ENCODE assay signal across 10 cellular contexts in genomic region chr3:53170325-53171108, GRCh38. TPM values are rescaled to one million over a fixed set of nuclear protein-coding genes. Genes with fewer than 3 reads are reported as not detected.
A peak's percentile ranks its signal among the peaks of the same experiment; 100 is the strongest.
DNase-seq lines count a peak whose midpoint lies in the region; ATAC-seq and TF ChIP-seq lines count a peak whose summit lies in the region.
"Had no signal": no experiment of that assay in that cellular context is flagged by ENCODE, and none has a peak within 500 bp of the region (broad histone marks: within the 10 kb centered on the region; RNA-seq: fewer than 3 reads in every experiment).

No MANE protein-coding gene starts in this region.

- H3K4me1 Mint-ChIP-seq in naive thymus-derived CD8-positive, alpha-beta T cell, result peaks cover 33 to 74% (median 55%) of the 10 kb centered on the region in 4 donors

- H3K4me1 ChIP-seq in HEK293 (ENCODE audit: control insufficient read depth, insufficient read depth, low read length), result no peaks in the 10 kb centered on the region

- ATAC-seq in naive thymus-derived CD8-positive, alpha-beta T cell, result no peak
- no peak for ATAC-seq in HG03469 (IDR thresholded peaks at IDR 0.05; ENCODE audit: unreplicated experiment)
- ATAC-seq in GM18873 (IDR thresholded peaks at IDR 0.05; ENCODE audit: low FRiP score, unreplicated experiment), result no peak

- peaks cover 0 to 7% (median 0%) of the 10 kb centered on the region in 3 donors for H3K36me3 Mint-ChIP-seq in naive thymus-derived CD8-positive, alpha-beta T cell

- H3K27ac Mint-ChIP-seq in naive thymus-derived CD8-positive, alpha-beta T cell, result peak overlapping the region in 6 of 10 donors; percentile 14 to 81 (median 42)

- no peaks in the 10 kb centered on the region for H3K27me3 Mint-ChIP-seq in naive thymus-derived CD8-positive, alpha-beta T cell

- H3K9me3 ChIP-seq in HEK293 (ENCODE audit: control insufficient read depth, insufficient read depth, low read depth, low read length), result no peaks in the 10 kb centered on the region

- H3K4me3 ChIP-seq in GM12875 (ENCODE audit: low read depth, low read length) (peak overlapping the region; percentile 39), HEK293 (ENCODE audit: low read depth, low read length) (no peak overlapping the region)
- H3K4me3 ChIP-seq: SK-N-MC had no signal

- POLR2A ChIA-PET in HEK293 (lab: Yijun Ruan, JAX), result interaction anchor here (0.7 kb wide), 1 partner anchor 31 kb away, joined by 3 read pairs; no protein-coding TSS in a partner anchor
- POLR2A ChIA-PET in naive thymus-derived CD8-positive, alpha-beta T cell (lab: Charles Lee), result interaction anchor here (0.6 to 0.8 kb wide), 2 partner anchors 27 to 128 kb away, joined by 3 to 4 read pairs; no protein-coding TSS in a partner anchor

- H3K27ac ChIP-seq in HEK293 (ENCODE audit: extremely low read depth, low read depth, low read length), result no peak overlapping the region
- H3K27ac ChIP-seq: epithelial cell of prostate, SK-N-MC had no signal

- DNase-seq in UCSD-AML1 (lab: John Stamatoyannopoulos, UW; ENCODE audit: unreplicated experiment) (peak; percentile 71), GM03348 (ENCODE audit: low spot score) (no peak), iPS-NIHi11 (ENCODE audit: low spot score) (no peak)
- DNase-seq in naive thymus-derived CD8-positive, alpha-beta T cell, result no peak

- no peak for TF ChIP-seq CTCF in GM12875 (IDR thresholded peaks at IDR 0.05; ENCODE audit: borderline replicate concordance, insufficient read depth, low read depth, low read length)
- TF ChIP-seq CTCF in HEK293 (tag by site-specific recombination; IDR thresholded peaks at IDR 0.05), result no peak

- CTCF ChIA-PET in HEK293 (lab: Yijun Ruan, JAX), result interaction anchor here (1.7 kb wide), 1 partner anchor 56 kb away, joined by 4 read pairs; no protein-coding TSS in a partner anchor

- peak overlapping the region in 1 of 10 donors; percentile 45 for H3K4me3 Mint-ChIP-seq in naive thymus-derived CD8-positive, alpha-beta T cell

- peaks cover 0 to 14% of the 10 kb centered on the region in 2 experiments; a peak in 2 of 3 replicates for H3K36me3 ChIP-seq in HEK293 (ENCODE audit: control insufficient read depth in 2 of 2, insufficient read depth in 1 of 2, low read length in 2 of 2)

- H3K9me3 Mint-ChIP-seq in naive thymus-derived CD8-positive, alpha-beta T cell, result no peaks in the 10 kb centered on the region

TF ChIP-seq in HEK293, 187 proteins besides CTCF, POLR2A, EP300 and RAD21 (continues in another document):
- TF ChIP-seq EGR2 (tag by site-specific recombination; IDR thresholded peaks at IDR 0.05; ENCODE audit: low read depth), result peak; percentile 43; the same call in 1 of the 2 replicates
- no peak for TF ChIP-seq ZNF274 (IDR thresholded peaks at IDR 0.05; ENCODE audit: low read length)
- no peak for TF ChIP-seq ZNF274 (tag by site-specific recombination; IDR thresholded peaks at IDR 0.05; ENCODE audit: borderline replicate concordance)
- TF ChIP-seq ZBTB17 (tag by site-specific recombination; IDR thresholded peaks at IDR 0.05), result no peak
- TF ChIP-seq ZNF660 (tag by site-specific recombination; IDR thresholded peaks at IDR 0.05), result no peak
- peak; percentile 67 for TF ChIP-seq ZNF335 (tag by site-specific recombination; conservative IDR thresholded peaks at IDR 0.05)
- no peak for TF ChIP-seq ZNF654 (tag by site-specific recombination; IDR thresholded peaks at IDR 0.05; ENCODE audit: low read depth)
- TF ChIP-seq AEBP2 (tag by site-specific recombination; IDR thresholded peaks at IDR 0.05; ENCODE audit: borderline replicate concordance), result no peak
- TF ChIP-seq GLIS2 (tag by site-specific recombination; IDR thresholded peaks at IDR 0.05), result no peak
- peak; percentile 44; the same call in 1 of the 2 replicates for TF ChIP-seq ZFP69B (tag by site-specific recombination; IDR thresholded peaks at IDR 0.05)
- TF ChIP-seq ZNF146 (tag by site-specific recombination; IDR thresholded peaks at IDR 0.05), result no peak
- TF ChIP-seq ZNF248 (tag by site-specific recombination; IDR thresholded peaks at IDR 0.05), result no peak
- no peak for TF ChIP-seq WT1 (tag by site-specific recombination; IDR thresholded peaks at IDR 0.05)
- TF ChIP-seq ZNF843 (tag by site-specific recombination; IDR thresholded peaks at IDR 0.05), result no peak
- TF ChIP-seq ZNF571 (tag by site-specific recombination; IDR thresholded peaks at IDR 0.05), result no peak
- 0 out of 2 replicates have a peak, but pooled peaks have one; percentile 26 for TF ChIP-seq ZNF692 (tag by site-specific recombination; IDR thresholded peaks at IDR 0.05)
- TF ChIP-seq PRDM10 (tag by site-specific recombination; IDR thresholded peaks at IDR 0.05), result no peak
- TF ChIP-seq PATZ1 (tag by site-specific recombination; IDR thresholded peaks at IDR 0.05), result no peak
- no peak for TF ChIP-seq ZNF292 (tag by site-specific recombination; IDR thresholded peaks at IDR 0.05; ENCODE audit: borderline replicate concordance, low read depth)
- no peak for TF ChIP-seq ZNF174 (tag by site-specific recombination; IDR thresholded peaks at IDR 0.05)
- TF ChIP-seq ZNF561 (tag by site-specific recombination; IDR thresholded peaks at IDR 0.05; ENCODE audit: borderline replicate concordance), result no peak
- TF ChIP-seq ZBTB20 (tag by site-specific recombination; IDR thresholded peaks at IDR 0.05), result no peak
- TF ChIP-seq KLF16 (tag by site-specific recombination; IDR thresholded peaks at IDR 0.05), result no peak

RNA-seq across cellular contexts. Expression of gene PRKCD, which starts 9.5 kb away (rescaled TPM):
- total RNA-seq in naive thymus-derived CD8-positive, alpha-beta T cell, result 10 to 100 TPM; 11.0 to 11.8 TPM
- 10 to 100 TPM in 2 of 3 donors, 1 to 10 TPM in 1; 5.5 to 12.2 (median 10.4) TPM for polyA plus RNA-seq in naive thymus-derived CD8-positive, alpha-beta T cell

RNA-seq across cellular contexts. Expression of gene RFT1, which starts 40.3 kb away (rescaled TPM):
- total RNA-seq in naive thymus-derived CD8-positive, alpha-beta T cell, result 10 to 100 TPM; 24.1 to 28.1 TPM
- polyA plus RNA-seq in naive thymus-derived CD8-positive, alpha-beta T cell, result 10 to 100 TPM; 16.4 to 26.3 (median 22.4) TPM
